In the genomic region with DNA sequence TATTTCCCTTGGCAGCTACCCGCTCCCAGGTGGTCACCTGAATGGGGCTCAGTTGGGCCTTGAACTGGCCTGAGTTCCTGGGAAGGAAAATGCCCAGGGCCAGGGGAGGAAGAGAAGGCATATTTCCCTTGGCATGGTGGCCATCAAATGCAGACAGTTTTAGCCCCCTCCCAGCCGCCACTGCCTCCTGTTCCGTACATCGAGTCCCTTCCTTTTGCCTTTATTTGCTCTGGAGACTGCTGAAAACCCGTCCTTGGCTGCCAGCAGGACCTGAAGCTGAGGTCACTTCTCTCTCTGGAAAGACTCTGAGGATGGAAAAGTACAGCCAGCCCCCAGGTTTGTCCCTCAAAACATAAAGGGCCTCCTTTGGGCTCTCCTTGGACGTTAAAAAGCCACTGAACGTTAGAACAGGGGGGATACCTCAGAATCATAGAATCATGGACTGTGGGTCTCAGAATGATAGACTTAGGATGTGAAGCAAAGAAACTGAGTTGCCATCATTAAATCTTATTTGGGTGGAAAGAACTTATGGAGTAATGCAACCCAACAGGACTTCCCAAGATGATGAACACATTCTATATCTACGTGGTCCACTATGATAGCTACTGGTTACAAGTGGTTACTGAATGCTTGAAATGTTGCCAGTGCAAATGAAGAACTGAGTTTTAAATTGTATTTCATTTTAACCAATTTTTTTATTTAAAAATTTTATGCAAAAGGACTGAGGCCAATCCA, we compare ENCODE assay signal across 17 cellular contexts. TPM values are rescaled to one million over a fixed set of nuclear protein-coding genes. Genes with fewer than 3 reads are reported as not detected.
DNase-seq lines count a peak whose midpoint lies in the region; ATAC-seq and TF ChIP-seq lines count a peak whose summit lies in the region.
"Had no signal": no experiment of that assay in that cellular context is flagged by ENCODE, and none has a peak within 500 bp of the region (broad histone marks: within the 10 kb centered on the region; RNA-seq: fewer than 3 reads in every experiment).

No MANE protein-coding gene starts in this region.

- H3K27ac ChIP-seq in IMR-90 (ENCODE audit: insufficient read depth, low read length), result peak overlapping the region; percentile 53
- peak overlapping the region in 33 of 59 donors; percentile 1 to 85 (median 57) for H3K27ac ChIP-seq in dorsolateral prefrontal cortex
- H3K27ac ChIP-seq in mesendoderm (ENCODE audit: low read depth, low read length), result peak overlapping the region; percentile 6
- peak overlapping the region; percentile 99 for H3K27ac ChIP-seq in subcutaneous abdominal adipose tissue (ENCODE audit: low read depth, low read length)
- H3K27ac ChIP-seq in Karpas-422 (ENCODE audit: low read length), result no peak overlapping the region
- H3K27ac ChIP-seq: neutrophil had no signal

- peak overlapping the region; percentile 24 for H3K14ac ChIP-seq in IMR-90 (replicated peaks; ENCODE audit: low read depth, low read length)

- peaks cover 63% of the 10 kb centered on the region for H3K36me3 ChIP-seq in IMR-90 (ENCODE audit: control insufficient read depth, insufficient read depth, low read length)
- peaks cover 4% of the 10 kb centered on the region for H3K36me3 ChIP-seq in mesendoderm (ENCODE audit: control insufficient read depth, insufficient read depth, low read length)
- H3K36me3 ChIP-seq in subcutaneous abdominal adipose tissue (ENCODE audit: control insufficient read depth in 5 of 5, insufficient read depth in 5 of 5, low read length in 5 of 5), result peaks cover 13 to 58% (median 31%) of the 10 kb centered on the region in 5 donors
- H3K36me3 ChIP-seq in Karpas-422 (ENCODE audit: insufficient read depth, low read length), result no peaks in the 10 kb centered on the region
- H3K36me3 ChIP-seq: neutrophil had no signal

- CTCF ChIA-PET in IMR-90 (lab: Yijun Ruan, JAX), result interaction anchor here (3.7 kb wide), 1 partner anchor 61 kb away, joined by 13 read pairs; no protein-coding TSS in a partner anchor

- H3K27me3 ChIP-seq in IMR-90 (ENCODE audit: control insufficient read depth, insufficient read depth, low read length), result no peaks in the 10 kb centered on the region
- no peaks in the 10 kb centered on the region for H3K27me3 ChIP-seq in dorsolateral prefrontal cortex
- no peaks in the 10 kb centered on the region for H3K27me3 ChIP-seq in mesendoderm (ENCODE audit: insufficient read depth, low read length, poor library complexity)
- no peaks in the 10 kb centered on the region for H3K27me3 ChIP-seq in subcutaneous abdominal adipose tissue (ENCODE audit: control insufficient read depth in 5 of 5, insufficient read depth in 4 of 5, low read length in 5 of 5)
- no peaks in the 10 kb centered on the region for H3K27me3 ChIP-seq in Karpas-422 (ENCODE audit: low read length)
- H3K27me3 ChIP-seq: neutrophil had no signal

- H2BK120ac ChIP-seq in IMR-90 (ENCODE audit: low read depth, low read length), result no peak overlapping the region
- no peak overlapping the region for H2BK120ac ChIP-seq in mesendoderm (ENCODE audit: low read depth, low read length)

- H4K91ac ChIP-seq in IMR-90 (ENCODE audit: insufficient read depth, low read depth, low read length), result no peak overlapping the region

- H3K4ac ChIP-seq in IMR-90 (ENCODE audit: low read depth, low read length) (no peak overlapping the region), mesendoderm (ENCODE audit: low read depth, low read length) (no peak overlapping the region)

- H3K9me1 ChIP-seq in IMR-90 (ENCODE audit: insufficient read depth, low read length), result peaks cover 40% of the 10 kb centered on the region

- in situ Hi-C loops in IMR-90 (cut with MboI; ENCODE audit: low sequenced_read_pairs), result no loop called here

- H4K20me1 ChIP-seq in IMR-90 (ENCODE audit: insufficient read depth, low read length) (peaks cover 100% of the 10 kb centered on the region), Karpas-422 (ENCODE audit: insufficient read depth, low read depth, low read length) (no peaks in the 10 kb centered on the region)

- WGBS in IMR-90 (ENCODE audit: extremely low coverage in 2 of 2, insufficient read length in 1 of 2), 2 experiments, result 60% methylated on average over 1 of the region's 8 CpGs; no CpG with 5 or more reads in 1 of the 2 experiments
- no CpG with 5 or more reads among the region's 8 CpGs for WGBS in mesendoderm (ENCODE audit: extremely low coverage, insufficient coverage, low lambda C conversion rate)

- DNase-seq in IMR-90 (no peak), dorsolateral prefrontal cortex (no peak), mesendoderm (no peak), AG08396 (ENCODE audit: low spot score) (no peak), UCSD-AML1 (lab: John Stamatoyannopoulos, UW; ENCODE audit: unreplicated experiment) (no peak), Karpas-422 (no peak)
- DNase-seq: activated CD8-positive, alpha-beta memory T cell treated with anti-CD3 and anti-CD28 coated beads, Interleukin-2, amount 10 ng/mL, durations not matched to agents 7 days and 5 days; CD4-positive, CD25-positive, alpha-beta regulatory T cell; dermis blood vessel endothelial cell; HCEC 1CT; kidney glomerular epithelial cell; NK-92 treated with Interleukin-12 subunit alpha and Interleukin-12 subunit beta, amount 100 ng/mL, for 24 hours; stimulated activated CD8-positive, alpha-beta memory T cell treated with anti-CD3 and anti-CD28 coated beads, Interleukin-4, amount 100 ng/mL, for 48 hours had no signal

- TF ChIP-seq CTCF in IMR-90 (conservative IDR thresholded peaks at IDR 0.05; ENCODE audit: low read depth, low read length), result no peak
- no peak for TF ChIP-seq CTCF in dorsolateral prefrontal cortex (IDR thresholded peaks at IDR 0.05 in 54 of 56, conservative IDR thresholded peaks at IDR 0.05 in 2 of 56; ENCODE audit: low read depth in 1 of 56, partially characterized antibody in 56 of 56)

- H4K5ac ChIP-seq in IMR-90 (ENCODE audit: low read depth, low read length) (no peak overlapping the region), mesendoderm (ENCODE audit: low read length) (no peak overlapping the region)

- peak overlapping the region; percentile 18; the same call in 1 of the 2 replicates for H3K23ac ChIP-seq in IMR-90 (ENCODE audit: low read depth, low read length)
- H3K23ac ChIP-seq in mesendoderm (ENCODE audit: low read length), result no peak overlapping the region

- H3K4me3 ChIP-seq in IMR-90 (ENCODE audit: insufficient read depth, low read depth, low read length) (no peak overlapping the region), dorsolateral prefrontal cortex (no peak overlapping the region), mesendoderm (ENCODE audit: low read length) (no peak overlapping the region), subcutaneous abdominal adipose tissue (ENCODE audit: low read depth in 1 of 5, low read length in 5 of 5) (peak overlapping the region in 4 of 5 donors; percentile 25 to 54 (median 33)), Karpas-422 (ENCODE audit: low read length) (no peak overlapping the region)

- H2AK5ac ChIP-seq in IMR-90 (ENCODE audit: low read depth, low read length) (no peak overlapping the region), mesendoderm (ENCODE audit: low read length) (no peak overlapping the region)

- no peak overlapping the region for H2BK20ac ChIP-seq in IMR-90 (ENCODE audit: low read depth, low read length)

- H3K4me1 ChIP-seq in IMR-90 (ENCODE audit: control insufficient read depth, insufficient read depth, low read length) (peaks cover 59% of the 10 kb centered on the region), mesendoderm (ENCODE audit: control insufficient read depth, low read depth, low read length) (peaks cover 57% of the 10 kb centered on the region), subcutaneous abdominal adipose tissue (ENCODE audit: control insufficient read depth in 5 of 5, insufficient read depth in 5 of 5, low read length in 5 of 5) (peaks cover 34 to 100% (median 100%) of the 10 kb centered on the region in 5 donors), Karpas-422 (ENCODE audit: low read length) (no peaks in the 10 kb centered on the region)

- H3K79me1 ChIP-seq in IMR-90 (ENCODE audit: low read depth in 1 of 2, low read length in 2 of 2) (peaks cover 8 to 66% of the 10 kb centered on the region in 2 experiments; a peak in 3 of 4 replicates), mesendoderm (ENCODE audit: low read length) (peaks cover 45% of the 10 kb centered on the region)

- TF ChIP-seq RAD21 in IMR-90 (IDR thresholded peaks at IDR 0.05; ENCODE audit: low read length), result no peak

- peak overlapping the region; percentile 71 for H3K4me2 ChIP-seq in IMR-90 (ENCODE audit: low read depth, low read length)
- H3K4me2 ChIP-seq in mesendoderm (ENCODE audit: low read length), result no peak overlapping the region
- H3K4me2 ChIP-seq in Karpas-422 (ENCODE audit: low read depth, low read length, poor library complexity, severe bottlenecking), result no peak overlapping the region

- H3K9me3 ChIP-seq in IMR-90 (ENCODE audit: control insufficient read depth, insufficient read depth, low read length), result no peaks in the 10 kb centered on the region
- H3K9me3 ChIP-seq in subcutaneous abdominal adipose tissue (ENCODE audit: control insufficient read depth in 5 of 5, low read length in 5 of 5), result no peaks in the 10 kb centered on the region
- H3K9me3 ChIP-seq in Karpas-422 (ENCODE audit: low read length), result no peaks in the 10 kb centered on the region
- H3K9me3 ChIP-seq: neutrophil had no signal

- POLR2A ChIA-PET in IMR-90 (lab: Charles Lee; ENCODE audit: unreplicated experiment), result interaction anchor here (0.6 to 1.5 kb wide), 8 partner anchors 9 to 226 kb away, joined by 3 to 15 read pairs (median 6); no protein-coding TSS in a partner anchor

- no TSS peak for BruUV-seq in IMR-90 (replicated peaks; lab: Mats Ljungman, UMichigan)

- peak overlapping the region; percentile 18 for H2BK5ac ChIP-seq in IMR-90 (ENCODE audit: low read depth, low read length, poor library complexity, severe bottlenecking)
- peak overlapping the region; percentile 22 for H2BK5ac ChIP-seq in mesendoderm (ENCODE audit: low read length)

- H3K9ac ChIP-seq in IMR-90 (ENCODE audit: low read depth, low read length) (no peak overlapping the region), mesendoderm (ENCODE audit: low read length) (no peak overlapping the region), subcutaneous abdominal adipose tissue (ENCODE audit: low read length in 5 of 5) (peak overlapping the region in 3 of 5 donors; percentile 7 to 48 (median 22)), Karpas-422 (ENCODE audit: low read length) (no peak overlapping the region)

- H3K9me2 ChIP-seq in Karpas-422 (replicated peaks; ENCODE audit: insufficient read depth, low read length), result no peaks in the 10 kb centered on the region

- H3K56ac ChIP-seq in IMR-90 (ENCODE audit: extremely low read depth, insufficient read depth, low read length) (no peak overlapping the region), mesendoderm (ENCODE audit: low read length) (peak overlapping the region; percentile 51)

- H2AK9ac ChIP-seq in IMR-90 (replicated peaks; ENCODE audit: low read depth, low read length, poor library complexity), result no peak overlapping the region

- intact Hi-C loops in IMR-90 (cut with micrococcal nuclease), result no loop called here
- intact Hi-C loops in dorsolateral prefrontal cortex (cut with DNase I), result no loop called here

- dilution Hi-C loops in IMR-90 (cut with HindIII; ENCODE audit: low sequenced_read_pairs, unreplicated experiment), result no loop called here

- peak; percentile 9; the same call in 1 of the 2 replicates for TF ChIP-seq POLR2A in IMR-90 (IDR thresholded peaks at IDR 0.05; ENCODE audit: low read depth, low read length)

- H3K79me2 ChIP-seq in mesendoderm (ENCODE audit: control insufficient read depth, insufficient read depth, low read length) (peaks cover 62% of the 10 kb centered on the region), Karpas-422 (ENCODE audit: low read length) (no peaks in the 10 kb centered on the region)

- H3K18ac ChIP-seq in IMR-90 (ENCODE audit: low read depth, low read length) (no peak overlapping the region), mesendoderm (ENCODE audit: low read length) (peak overlapping the region; percentile 18)

- no peak overlapping the region for H2BK15ac ChIP-seq in IMR-90 (ENCODE audit: low read depth, low read length)
- H2BK15ac ChIP-seq in mesendoderm (replicated peaks; ENCODE audit: low read depth), result no peak overlapping the region

- H2AFZ ChIP-seq in IMR-90 (replicated peaks; ENCODE audit: low read length, poor library complexity) (no peak overlapping the region), Karpas-422 (ENCODE audit: low read length) (no peak overlapping the region)

- H4K8ac ChIP-seq in IMR-90 (ENCODE audit: low read depth in 2 of 2, low read length in 2 of 2), result no peak overlapping the region
- no peak overlapping the region for H4K8ac ChIP-seq in mesendoderm (ENCODE audit: low read depth, low read length)

- no peak for ATAC-seq in IMR-90 (ENCODE audit: low read depth)
- no peak for ATAC-seq in GM21423 (IDR thresholded peaks at IDR 0.05; ENCODE audit: unreplicated experiment)
- ATAC-seq: activated CD8-positive, alpha-beta memory T cell treated with anti-CD3 and anti-CD28 coated beads, Interleukin-2, amount 10 ng/mL, durations not matched to agents 7 days and 5 days; activated naive CD4-positive, alpha-beta T cell treated with anti-CD3 and anti-CD28 coated beads, Interleukin-2, amount 50 U/mL, for 72 hours had no signal

RNA-seq across cellular contexts. Expression of gene SPARC, which starts 7.1 kb away (rescaled TPM):
- 1,186 and 1,450 TPM in 2 replicates for total RNA-seq in IMR-90 (2012; rRNA removed)
- 4,692 and 5,281 TPM in 2 replicates for polyA plus RNA-seq in IMR-90 (2012; rRNA removed)
- polyA plus RNA-seq in IMR-90 (2012; cell fraction: cytosol; rRNA removed), result 1,755 and 1,772 TPM in 2 replicates
- polyA plus RNA-seq in IMR-90 (2012; cell fraction: nucleus; rRNA removed; ENCODE audit: low replicate concordance), result 949 and 1,641 TPM in 2 replicates
- 100 to 1,000 TPM; 118 to 878 (median 329) TPM for total RNA-seq in dorsolateral prefrontal cortex
- 371 TPM for polyA plus RNA-seq in mesendoderm (2013, experiment 1 of 2)
- polyA plus RNA-seq in mesendoderm (2013, experiment 2 of 2), result 377 TPM
- total RNA-seq in Karpas-422 (2014; rRNA removed; shearing (Covaris generic); ENCODE audit: low replicate concordance), result 0.54 TPM in 1 of 2 replicates, not detected in the other
- polyA plus RNA-seq: CD4-positive, CD25-positive, alpha-beta regulatory T cell had no signal

Comparison
In these comparisons a context has a peak if more than half of its experiments do, and no peak if none do; other contexts are left out.
1. H3K4me3 ChIP-seq: peak in subcutaneous abdominal adipose tissue (4 of 5); none in IMR-90 (single experiment), dorsolateral prefrontal cortex (0 of 59), mesendoderm (single experiment) and Karpas-422 (single experiment).
2. H3K9ac ChIP-seq: peak in subcutaneous abdominal adipose tissue (3 of 5); none in IMR-90 (single experiment), mesendoderm (single experiment) and Karpas-422 (single experiment).
3. RNA of gene SPARC, which starts 7.1 kb away (total RNA-seq): 1,186 to 1,450 TPM in IMR-90 and 118 to 878 TPM in dorsolateral prefrontal cortex; 0.54 TPM in Karpas-422; every median in the first group is over 10 times any median in the second.